22 cellular contexts compared by ENCODE assay signal in genomic region chr20:42963796-42964195, GRCh38.
"Had no signal": no experiment of that assay in that cellular context is flagged by ENCODE, and none has a peak within 500 bp of the region (broad histone marks: within the 10 kb centered on the region; RNA-seq: fewer than 3 reads in every experiment).

No MANE protein-coding gene starts in this region.

- H3K79me2 ChIP-seq: hepatocyte had no signal

- H3K36me3 ChIP-seq: esophagus muscularis mucosa, neutrophil, sigmoid colon, stomach, thoracic aorta, transverse colon had no signal

- H3K4me2 ChIP-seq: hepatocyte had no signal

- FAIRE-seq: colon, islet of Langerhans had no signal

- H3K27ac ChIP-seq: epithelial cell of prostate, esophagus muscularis mucosa, foreskin keratinocyte, hepatocyte, neutrophil, sigmoid colon, skin epidermis, stomach, thoracic aorta, transverse colon had no signal

- H3K9me3 ChIP-seq: esophagus muscularis mucosa, mucosa of descending colon, neutrophil, sigmoid colon, thoracic aorta, transverse colon had no signal

- DNase-seq: effector memory CD8-positive, alpha-beta T cell; head of caudate nucleus; mammary epithelial cell; mucosa of descending colon; naive thymus-derived CD8-positive, alpha-beta T cell; sigmoid colon; stimulated activated CD4-positive, alpha-beta T cell treated with anti-CD3 and anti-CD28 coated beads, Interleukin-2, amount 100 ng/mL, for 24 hours; stimulated activated naive CD4-positive, alpha-beta T cell; stomach; substantia nigra; transverse colon had no signal

- H3K9me3 Mint-ChIP-seq: dendritic cell treated with granulocyte-macrophage colony-stimulating factor and Interleukin-4, amounts not matched to agents 40 ng/mL and 50 ng/mL, for 4 days had no signal

- H3K36me3 Mint-ChIP-seq: naive thymus-derived CD8-positive, alpha-beta T cell had no signal

- H3K27me3 ChIP-seq: foreskin keratinocyte, hepatocyte, neutrophil, sigmoid colon, stomach, transverse colon had no signal

- ATAC-seq: effector memory CD8-positive, alpha-beta T cell; foreskin keratinocyte; left lobe of liver; mucosa of descending colon; naive thymus-derived CD8-positive, alpha-beta T cell had no signal

- H2AFZ ChIP-seq: hepatocyte had no signal

- H3K4me3 ChIP-seq: esophagus muscularis mucosa, hepatocyte, mucosa of descending colon, sigmoid colon, skin epidermis, stomach, thoracic aorta, transverse colon had no signal

- H3K4me1 ChIP-seq: esophagus muscularis mucosa, foreskin keratinocyte, stomach, transverse colon had no signal

- H3K27ac Mint-ChIP-seq: dendritic cell treated with granulocyte-macrophage colony-stimulating factor and Interleukin-4, amounts not matched to agents 40 ng/mL and 50 ng/mL, for 4 days; effector memory CD8-positive, alpha-beta T cell; naive thymus-derived CD8-positive, alpha-beta T cell had no signal
